In genomic region chr19:48812094-48812929, GRCh38 we compare ENCODE assay signal across 1 cellular context.
TF ChIP-seq lines count a peak whose summit lies in the region.

No MANE protein-coding gene starts in this region.

TF ChIP-seq in HepG2, 621 proteins besides CTCF, POLR2A, EP300 and RAD21 (continued from another document and continues in another):
- no peak for TF ChIP-seq JUN (CRISPR knock-in tag; IDR thresholded peaks at IDR 0.05)
- no peak for TF ChIP-seq THAP9 (CRISPR knock-in tag; IDR thresholded peaks at IDR 0.05; ENCODE audit: borderline replicate concordance)
- TF ChIP-seq TAF15 (IDR thresholded peaks at IDR 0.05; ENCODE audit: low read depth, low read length, poor library complexity, severe bottlenecking) = no peak
- TF ChIP-seq SP1 (IDR thresholded peaks at IDR 0.05) = no peak
- TF ChIP-seq SP1 (CRISPR knock-in tag; IDR thresholded peaks at IDR 0.05) = 0 out of 2 replicates have a peak, but pooled peaks have one; percentile 16
- TF ChIP-seq ZNF574 (CRISPR knock-in tag; IDR thresholded peaks at IDR 0.05) = no peak
- no peak for TF ChIP-seq SMAD3 (CRISPR knock-in tag; IDR thresholded peaks at IDR 0.05)
- TF ChIP-seq SP5 (CRISPR knock-in tag; IDR thresholded peaks at IDR 0.05; ENCODE audit: borderline replicate concordance, low read depth) = 0 out of 2 replicates have a peak, but pooled peaks have one; percentile 12
- TF ChIP-seq ERF (CRISPR knock-in tag; IDR thresholded peaks at IDR 0.05) = 0 out of 2 replicates have a peak, but pooled peaks have one; percentile 33
- no peak for TF ChIP-seq SRY (CRISPR knock-in tag; IDR thresholded peaks at IDR 0.05)
- TF ChIP-seq ZNF3 (CRISPR knock-in tag; IDR thresholded peaks at IDR 0.05) = no peak
- no peak for TF ChIP-seq ZNF780A (CRISPR knock-in tag; IDR thresholded peaks at IDR 0.05)
- 0 out of 2 replicates have a peak, but pooled peaks have one; percentile 38 for TF ChIP-seq HOXD1 (CRISPR knock-in tag; IDR thresholded peaks at IDR 0.05)
- no peak for TF ChIP-seq SOX13 (IDR thresholded peaks at IDR 0.05)
- no peak for TF ChIP-seq SOX13 (CRISPR knock-in tag; conservative IDR thresholded peaks at IDR 0.05 in 1 of 2, IDR thresholded peaks at IDR 0.05 in 1 of 2)
- TF ChIP-seq ISX (CRISPR knock-in tag; conservative IDR thresholded peaks at IDR 0.05) = no peak
- no peak for TF ChIP-seq ZSCAN31 (CRISPR knock-in tag; IDR thresholded peaks at IDR 0.05; ENCODE audit: low read depth)
- TF ChIP-seq ARHGAP35 (CRISPR knock-in tag; IDR thresholded peaks at IDR 0.05; ENCODE audit: borderline replicate concordance) = no peak
- no peak for TF ChIP-seq HMG20A (CRISPR knock-in tag; IDR thresholded peaks at IDR 0.05; ENCODE audit: borderline replicate concordance)
- no peak for TF ChIP-seq CHCHD3 (CRISPR knock-in tag; IDR thresholded peaks at IDR 0.05)
- TF ChIP-seq ZNF709 (CRISPR knock-in tag; IDR thresholded peaks at IDR 0.05) = no peak
- TF ChIP-seq GZF1 (CRISPR knock-in tag; IDR thresholded peaks at IDR 0.05) = no peak
- TF ChIP-seq RBM39 (IDR thresholded peaks at IDR 0.05; ENCODE audit: low read depth, low read length, poor library complexity, severe bottlenecking) = no peak
- peak; percentile 22; the same call in 1 of the 2 replicates for TF ChIP-seq FOSL2 (CRISPR knock-in tag; IDR thresholded peaks at IDR 0.05)
- 0 out of 2 replicates have a peak, but pooled peaks have one; percentile 29 for TF ChIP-seq HNF1B (CRISPR knock-in tag; IDR thresholded peaks at IDR 0.05)
- no peak for TF ChIP-seq THAP7 (CRISPR knock-in tag; IDR thresholded peaks at IDR 0.05)
- no peak for TF ChIP-seq REST (IDR thresholded peaks at IDR 0.05; ENCODE audit: borderline replicate concordance in 1 of 2, low read depth in 1 of 2, low read length in 2 of 2)
- TF ChIP-seq ZNF597 (CRISPR knock-in tag; IDR thresholded peaks at IDR 0.05) = no peak
- no peak for TF ChIP-seq SMARCC2 (IDR thresholded peaks at IDR 0.05)
- TF ChIP-seq ZNF75D (CRISPR knock-in tag; IDR thresholded peaks at IDR 0.05; ENCODE audit: borderline replicate concordance) = no peak
- no peak for TF ChIP-seq ISL2 (CRISPR knock-in tag; IDR thresholded peaks at IDR 0.05)
- TF ChIP-seq ATF7-NPFF (CRISPR knock-in tag; IDR thresholded peaks at IDR 0.05; ENCODE audit: low read depth) = 0 out of 2 replicates have a peak, but pooled peaks have one; percentile 15
- 0 out of 2 replicates have a peak, but pooled peaks have one; percentile 24 for TF ChIP-seq FIP1L1 (IDR thresholded peaks at IDR 0.05; ENCODE audit: borderline replicate concordance, insufficient read depth, low read depth, low read length)
- TF ChIP-seq MTA3 (CRISPR knock-in tag; IDR thresholded peaks at IDR 0.05) = no peak
- no peak for TF ChIP-seq ZSCAN5A (CRISPR knock-in tag; IDR thresholded peaks at IDR 0.05; ENCODE audit: borderline replicate concordance)
- TF ChIP-seq THAP8 (CRISPR knock-in tag; IDR thresholded peaks at IDR 0.05; ENCODE audit: borderline replicate concordance) = no peak
- no peak for TF ChIP-seq ZNF280D (CRISPR knock-in tag; IDR thresholded peaks at IDR 0.05)
- no peak for TF ChIP-seq ZMAT5 (CRISPR knock-in tag; IDR thresholded peaks at IDR 0.05; ENCODE audit: borderline replicate concordance, low read depth)
- TF ChIP-seq ZBTB43 (CRISPR knock-in tag; conservative IDR thresholded peaks at IDR 0.05) = no peak
- no peak for TF ChIP-seq TEAD2 (CRISPR knock-in tag; IDR thresholded peaks at IDR 0.05)
